Comparison of ENCODE assay signal across 21 cellular contexts in genomic region chr7:54701982-54702381, GRCh38. TPM values are rescaled to one million over a fixed set of nuclear protein-coding genes. Genes with fewer than 3 reads are reported as not detected.
DNase-seq lines count a peak whose midpoint lies in the region; ATAC-seq, FAIRE-seq and TF ChIP-seq lines count a peak whose summit lies in the region.
"Had no signal": no experiment of that assay in that cellular context is flagged by ENCODE, and none has a peak within 500 bp of the region (broad histone marks: within the 10 kb centered on the region; RNA-seq: fewer than 3 reads in every experiment).

No MANE protein-coding gene starts in this region.

- no peak overlapping the region for H2BK5ac ChIP-seq in H1 (ENCODE audit: low read depth, low read length)

- H2BK15ac ChIP-seq in H1 (ENCODE audit: low read length), result no peak overlapping the region

- no peak overlapping the region for H2AFZ ChIP-seq in H1 (ENCODE audit: low read length)

- DNase-seq in DMS 273 (lab: John Stamatoyannopoulos, UW; ENCODE audit: unreplicated experiment), result peak; percentile 41
- no peak for DNase-seq in DMS 273 treated with DMSO at 0.1 percent for 48 hours (lab: John Stamatoyannopoulos, UW)
- no peak for DNase-seq in H1 (ENCODE audit: low read depth in 1 of 2, low spot score in 2 of 2)
- peak; percentile 29 for DNase-seq in iPS-NIHi7 (ENCODE audit: extremely low spot score)
- DNase-seq in upper lobe of right lung, result no peak
- no peak for DNase-seq in DMS79 (lab: John Stamatoyannopoulos, UW)
- DNase-seq in stimulated activated CD4-positive, alpha-beta T cell treated with anti-CD3 and anti-CD28 coated beads, Interleukin-4, amount 100 ng/mL, for 1 hour, result no peak
- DNase-seq: CD4-positive, CD25-positive, alpha-beta regulatory T cell; CD8-positive, alpha-beta memory T cell; DMS153; EL; GDM1; HCEC 1CT had no signal

- H3K14ac ChIP-seq in H1 (ENCODE audit: insufficient read length), result no peak overlapping the region

- no peak overlapping the region for H2BK120ac ChIP-seq in H1 (replicated peaks; ENCODE audit: low read depth, low read length)

- H3K4me1 ChIP-seq in H1 (replicated peaks in 1 of 4; ENCODE audit: control insufficient read depth in 3 of 4, insufficient read depth in 4 of 4, low read length in 3 of 4) (no peaks in the 10 kb centered on the region; a peak in 1 of 7 replicates), upper lobe of right lung (no peaks in the 10 kb centered on the region)

- POLR2A ChIA-PET in H1 (lab: Charles Lee; ENCODE audit: partially characterized antibody), result no interaction called here

- H3K23me2 ChIP-seq in H1 (ENCODE audit: low read depth, low read length), result no peaks in the 10 kb centered on the region

- H3K27me3 ChIP-seq in H1 (replicated peaks in 1 of 4; ENCODE audit: control insufficient read depth in 3 of 4, extremely low read depth in 1 of 4, insufficient read depth in 3 of 4, low read length in 3 of 4), result no peaks in the 10 kb centered on the region
- no peaks in the 10 kb centered on the region for H3K27me3 ChIP-seq in upper lobe of right lung
- H3K27me3 ChIP-seq: BLaER1 had no signal

- no peak overlapping the region; the same call in 1 of the 2 replicates for H2BK12ac ChIP-seq in H1 (ENCODE audit: low read depth, low read length)

- H3K9ac ChIP-seq in H1 (replicated peaks in 1 of 4; ENCODE audit: extremely low read depth in 1 of 4, low read depth in 3 of 4, low read length in 3 of 4), result no peak overlapping the region
- H3K9ac ChIP-seq: BLaER1 had no signal

- no peak for TF ChIP-seq POLR2A in H1 (IDR thresholded peaks at IDR 0.05; ENCODE audit: control extremely low read depth in 1 of 2, low read depth in 2 of 2, low read length in 2 of 2)

- H3K9me3 ChIP-seq in H1 (ENCODE audit: insufficient read depth in 2 of 2, low read depth in 1 of 2, low read length in 1 of 2), result no peaks in the 10 kb centered on the region
- no peaks in the 10 kb centered on the region for H3K9me3 ChIP-seq in upper lobe of right lung

- no peaks in the 10 kb centered on the region for H3K79me2 ChIP-seq in H1 (ENCODE audit: control insufficient read depth in 1 of 2, insufficient read depth in 2 of 2, low read length in 2 of 2)

- H3K56ac ChIP-seq in H1 (replicated peaks; ENCODE audit: insufficient read length, low read depth, low read length), result no peak overlapping the region

- TF ChIP-seq CTCF in H1 (IDR thresholded peaks at IDR 0.05; ENCODE audit: control extremely low read depth in 1 of 3, insufficient read depth in 1 of 3, low read depth in 1 of 3, low read length in 3 of 3), result peak in 2 of 3 experiments; percentile 3 to 11; a peak in 2 of 4 replicates
- no peak for TF ChIP-seq CTCF in upper lobe of right lung (IDR thresholded peaks at IDR 0.05)

- no peaks in the 10 kb centered on the region for H4K20me1 ChIP-seq in H1 (replicated peaks in 1 of 2; ENCODE audit: control insufficient read depth in 1 of 2, insufficient read depth in 2 of 2, low read length in 2 of 2)
- H4K20me1 ChIP-seq: BLaER1 had no signal

- intact Hi-C loops in upper lobe of right lung (cut with DNase I), result no loop called here

- no peak overlapping the region for H3K4me2 ChIP-seq in H1 (ENCODE audit: insufficient read depth in 1 of 2, low read depth in 2 of 2, low read length in 2 of 2)
- H3K4me2 ChIP-seq: BLaER1 had no signal

- H2BK20ac ChIP-seq in H1 (ENCODE audit: low read length), result no peak overlapping the region

- TF ChIP-seq RAD21 in H1 (IDR thresholded peaks at IDR 0.05 in 1 of 2, conservative IDR thresholded peaks at IDR 0.05 in 1 of 2; ENCODE audit: low read depth in 2 of 2, low read length in 2 of 2), result peak; percentile 40 to 60

- no peaks in the 10 kb centered on the region for H3K79me1 ChIP-seq in H1 (ENCODE audit: low read depth, low read length)

- no peak for TF ChIP-seq EP300 in H1 (IDR thresholded peaks at IDR 0.05; ENCODE audit: borderline replicate concordance in 1 of 2, low read depth in 2 of 2, low read length in 2 of 2)

- 85% methylated on average over 8 of the region's 8 CpGs; no CpG with 5 or more reads in 1 of the 2 experiments for WGBS in H1 (ENCODE audit: extremely low coverage in 1 of 2, insufficient coverage in 1 of 2, insufficient read length in 1 of 2, insufficient replicate concordance in 2 of 2, low coverage in 1 of 2, low lambda C conversion rate in 2 of 2, missing lambda C conversion rate in 1 of 2), 2 experiments

- H3K18ac ChIP-seq in H1 (ENCODE audit: extremely low read depth, low read length), result no peak overlapping the region

- ATAC-seq in upper lobe of right lung (peak; percentile 27), GM18858 (IDR thresholded peaks at IDR 0.05; ENCODE audit: unreplicated experiment) (no peak)
- ATAC-seq: GM12878 had no signal

- H2AK5ac ChIP-seq in H1 (ENCODE audit: low read depth, low read length), result no peak overlapping the region

- peak overlapping the region; percentile 29 for H4K91ac ChIP-seq in H1 (replicated peaks; ENCODE audit: insufficient read length, low read length)

- no peaks in the 10 kb centered on the region for H3K36me3 ChIP-seq in H1 (ENCODE audit: control insufficient read depth in 2 of 4, insufficient read depth in 4 of 4, low read length in 3 of 4)
- no peaks in the 10 kb centered on the region for H3K36me3 ChIP-seq in upper lobe of right lung
- H3K36me3 ChIP-seq: BLaER1 had no signal

- no peak overlapping the region for H3K23ac ChIP-seq in H1 (ENCODE audit: insufficient read length)

- no peak for FAIRE-seq in H1 (lab: Jason Lieb, UNC)
- FAIRE-seq: A204.1, D721Med, GM12878, H54 had no signal

- no peak overlapping the region for H3K4ac ChIP-seq in H1 (replicated peaks; ENCODE audit: insufficient read length, low read depth, low read length)

- H3K4me3 ChIP-seq in H1 (ENCODE audit: extremely low read depth in 1 of 4, insufficient read depth in 2 of 4, low read depth in 3 of 4, low read length in 4 of 4) (no peak overlapping the region), upper lobe of right lung (no peak overlapping the region)
- H3K4me3 ChIP-seq: BLaER1, GM12878 had no signal

- H4K8ac ChIP-seq in H1 (ENCODE audit: extremely low read depth, insufficient read depth, low read length), result no peak overlapping the region

- CTCF ChIA-PET in H1 (lab: Charles Lee; ENCODE audit: partially characterized antibody), result interaction anchor here (1.6 kb wide), 1 partner anchor 155 kb away, joined by 4 read pairs; no protein-coding TSS in a partner anchor

- H4K5ac ChIP-seq in H1 (ENCODE audit: insufficient read length, low read depth, low read length), result no peak overlapping the region

- H3K27ac ChIP-seq in H1 (ENCODE audit: low read depth, low read length) (no peak overlapping the region), upper lobe of right lung (no peak overlapping the region)
- H3K27ac ChIP-seq: 22Rv1, BLaER1, C4-2B had no signal

TF ChIP-seq in H1, 55 proteins besides CTCF, POLR2A, EP300 and RAD21:
- no peak for TF ChIP-seq KDM5A (IDR thresholded peaks at IDR 0.05; ENCODE audit: low read length)
- TF ChIP-seq CTBP2 (IDR thresholded peaks at IDR 0.05; ENCODE audit: borderline replicate concordance, insufficient read depth, insufficient read length, low read length), result no peak
- no peak for TF ChIP-seq PHF8 (conservative IDR thresholded peaks at IDR 0.05; ENCODE audit: low read depth, low read length)
- no peak for TF ChIP-seq EZH2 (IDR thresholded peaks at IDR 0.05; ENCODE audit: low read depth, low read length, severe bottlenecking)
- TF ChIP-seq EGR1 (IDR thresholded peaks at IDR 0.05; ENCODE audit: borderline replicate concordance, low read depth, low read length), result no peak
- no peak for TF ChIP-seq SRF (IDR thresholded peaks at IDR 0.05; ENCODE audit: low read depth, low read length)
- TF ChIP-seq RFX5 (IDR thresholded peaks at IDR 0.05; ENCODE audit: borderline replicate concordance, low read depth, low read length), result no peak
- no peak for TF ChIP-seq SP1 (IDR thresholded peaks at IDR 0.05; ENCODE audit: low read depth, low read length)
- TF ChIP-seq KDM4A (IDR thresholded peaks at IDR 0.05; ENCODE audit: low read depth, low read length, severe bottlenecking), result no peak
- TF ChIP-seq HDAC2 (IDR thresholded peaks at IDR 0.05; ENCODE audit: borderline replicate concordance in 1 of 2, low read depth in 2 of 2, low read length in 2 of 2), result no peak
TF ChIP-seq in H1: peak in this region for 0.

RNA-seq across cellular contexts. Expression of gene SEC61G, which starts 57.0 kb away (rescaled TPM):
- total RNA-seq in H1 (2021; fragmentation: NEBNext Ultra II Directional; extraction: Animal tissue kit (Norgen Biotek cat#: 25700)), result 142 and 156 TPM in 2 replicates
- 112 and 274 TPM in 2 replicates for polyA plus RNA-seq in H1 (2011; rRNA removed)
- 235 TPM for polyA plus RNA-seq in H1 (2011; cell fraction: cytosol; rRNA removed)
- 17.2 TPM for polyA plus RNA-seq in H1 (2011; cell fraction: nucleus; rRNA removed)
- polyA plus RNA-seq in H1 (2012, experiment 1 of 2), result 206 to 397 TPM (median 290 TPM) in 4 replicates
- 231 TPM for polyA plus RNA-seq in H1 (2012, experiment 2 of 2)
- polyA plus RNA-seq in H1 (2013, experiment 1 of 2), result 240 TPM
- 255 TPM for polyA plus RNA-seq in H1 (2013, experiment 2 of 2)
- polyA minus RNA-seq in H1 (2011; rRNA and poly(A)+ RNA removed), result 48.7 and 56.0 TPM in 2 replicates
- polyA minus RNA-seq in H1 (2011; cell fraction: cytosol; rRNA and poly(A)+ RNA removed), result 51.8 TPM
- 25.3 TPM for polyA minus RNA-seq in H1 (2011; cell fraction: nucleus; rRNA and poly(A)+ RNA removed)
- total RNA-seq in upper lobe of right lung, result 87.6 TPM

Comparison
In these comparisons a context has a peak if more than half of its experiments do, and no peak if none do; other contexts are left out.
1. DNase-seq: peak in DMS 273 (single experiment) and iPS-NIHi7 (single experiment); none in DMS 273 treated with DMSO at 0.1 percent for 48 hours (single experiment), H1 (0 of 2), upper lobe of right lung (single experiment), DMS79 (single experiment) and stimulated activated CD4-positive, alpha-beta T cell treated with anti-CD3 and anti-CD28 coated beads, Interleukin-4, amount 100 ng/mL, for 1 hour (single experiment).